In genomic region chr4:19224820-19225219, GRCh38 we compare ENCODE assay signal across 8 cellular contexts.
DNase-seq lines count a peak whose midpoint lies in the region; ATAC-seq, FAIRE-seq and TF ChIP-seq lines count a peak whose summit lies in the region.

No MANE protein-coding gene starts in this region.

- H3K4me3 ChIP-seq in KMS-11 (IDR thresholded peaks at IDR 0.05; ENCODE audit: insufficient read depth, low read depth, low read length) (no peak overlapping the region), thyroid gland (replicated peaks in 1 of 3) (no peak overlapping the region)

- no peaks in the 10 kb centered on the region for H3K4me1 ChIP-seq in KMS-11 (ENCODE audit: low read depth, poor library complexity, severe bottlenecking)
- no peaks in the 10 kb centered on the region for H3K4me1 ChIP-seq in thyroid gland

- no peak overlapping the region for H3K9ac ChIP-seq in KMS-11

- no peak for ATAC-seq in HG03378 (IDR thresholded peaks at IDR 0.05; ENCODE audit: unreplicated experiment)
- ATAC-seq in esophagus mucosa: no peak

- DNase-seq in COR-L47 (lab: John Stamatoyannopoulos, UW) (peak; percentile 57), SKM-1 (lab: John Stamatoyannopoulos, UW; ENCODE audit: unreplicated experiment) (peak; percentile 22), thyroid gland (no peak)
- DNase-seq in activated CD8-positive, alpha-beta memory T cell treated with anti-CD3 and anti-CD28 coated beads, Interleukin-2, amount 50 U/mL, for 48 hours: no peak

- TF ChIP-seq POLR2A in thyroid gland (IDR thresholded peaks at IDR 0.05): no peak

- intact Hi-C loops in thyroid gland (cut with DNase I): loop anchor here (10.0 kb wide), 1 partner anchor 1020 kb away; no protein-coding TSS in a partner anchor

- 35 to 36% methylated on average over 2 of the region's 2 CpGs for WGBS in thyroid gland, 2 donors

- no peaks in the 10 kb centered on the region for H4K20me1 ChIP-seq in KMS-11 (ENCODE audit: insufficient read depth)

- no peak overlapping the region for H2AFZ ChIP-seq in KMS-11 (ENCODE audit: low read depth)

- H3K27ac ChIP-seq in KMS-11: no peak overlapping the region
- no peak overlapping the region for H3K27ac ChIP-seq in thyroid gland

- H3K27me3 ChIP-seq in KMS-11 (ENCODE audit: insufficient read depth, low read depth) (no peaks in the 10 kb centered on the region), thyroid gland (no peaks in the 10 kb centered on the region)

- TF ChIP-seq CTCF in KMS-11 (conservative IDR thresholded peaks at IDR 0.05; ENCODE audit: low read depth, low read length) (peak; percentile 34; the same call in 1 of the 2 replicates), thyroid gland (IDR thresholded peaks at IDR 0.05) (peak in 3 of 6 experiments; percentile 36 to 53 (median 41))

- H3K79me2 ChIP-seq in KMS-11 (ENCODE audit: insufficient read depth, low read depth): no peaks in the 10 kb centered on the region

- H3K36me3 ChIP-seq in KMS-11 (ENCODE audit: insufficient read depth) (no peaks in the 10 kb centered on the region), thyroid gland (no peaks in the 10 kb centered on the region)

- H3K9me3 ChIP-seq in thyroid gland: no peaks in the 10 kb centered on the region

- peak; percentile 94 for FAIRE-seq in islet of Langerhans (lab: Jason Lieb, UNC)

- H3K4me2 ChIP-seq in KMS-11: no peak overlapping the region

Comparison
In these comparisons a context has a peak if more than half of its experiments do, and no peak if none do; other contexts are left out.
1. DNase-seq: peak in COR-L47 (single experiment) and SKM-1 (single experiment); none in activated CD8-positive, alpha-beta memory T cell treated with anti-CD3 and anti-CD28 coated beads, Interleukin-2, amount 50 U/mL, for 48 hours (single experiment) and thyroid gland (0 of 2).